In the genomic region with DNA sequence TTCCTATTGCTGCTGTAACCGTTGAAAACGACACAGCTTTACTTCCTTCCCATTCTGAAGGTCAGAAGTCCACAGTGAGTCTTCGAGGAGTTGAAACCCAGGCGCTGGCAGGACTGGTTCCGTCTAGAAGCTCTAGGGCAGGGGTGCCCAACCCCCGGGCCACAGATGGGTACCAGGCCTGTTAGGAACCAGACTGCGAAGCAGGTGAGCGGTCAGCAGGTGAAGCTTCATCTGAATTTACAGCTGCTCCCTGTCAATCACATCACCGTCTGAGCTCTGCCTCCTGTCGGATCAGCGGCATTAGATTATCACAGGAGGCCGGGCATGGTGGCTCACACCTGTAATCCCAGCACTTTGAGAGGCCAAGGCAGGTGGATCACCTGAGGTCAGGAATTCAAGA, we compare ENCODE assay signal across 30 cellular contexts.
"Had no signal": no experiment of that assay in that cellular context is flagged by ENCODE, and none has a peak within 500 bp of the region (broad histone marks: within the 10 kb centered on the region; RNA-seq: fewer than 3 reads in every experiment).

No MANE protein-coding gene starts in this region.

- H3K36me3 Mint-ChIP-seq: activated naive CD4-positive, alpha-beta T cell treated with anti-CD3 and anti-CD28 coated beads, Interleukin-2, amount 10 ng/mL, durations not matched to agents 7 days and 5 days; activated naive CD8-positive, alpha-beta T cell; brain; WTC11 had no signal

- H3K9me3 Mint-ChIP-seq: activated naive CD4-positive, alpha-beta T cell treated with anti-CD3 and anti-CD28 coated beads, Interleukin-2, amount 10 ng/mL, durations not matched to agents 7 days and 5 days had no signal

- ATAC-seq: activated CD4-positive, alpha-beta T cell treated with anti-CD3 and anti-CD28 coated beads for 36 hours; activated CD4-positive, CD25-positive, alpha-beta regulatory T cell treated with anti-CD3 and anti-CD28 coated beads, Interleukin-2, amount 50 U/mL, for 24 hours; activated CD8-positive, alpha-beta T cell treated with anti-CD3 and anti-CD28 coated beads, Interleukin-2, amount 10 ng/mL, durations not matched to agents 7 days and 5 days; activated naive CD8-positive, alpha-beta T cell treated with anti-CD3 and anti-CD28 coated beads, Interleukin-2, amount 50 U/mL, for 24 hours; WTC11 had no signal

- H3K4me1 Mint-ChIP-seq: activated CD4-positive, alpha-beta T cell treated with anti-CD3 and anti-CD28 coated beads for 36 hours; activated naive CD4-positive, alpha-beta T cell treated with anti-CD3 and anti-CD28 coated beads, Interleukin-2, amount 10 ng/mL, durations not matched to agents 7 days and 5 days; activated naive CD8-positive, alpha-beta T cell treated with anti-CD3 and anti-CD28 coated beads, Interleukin-2, amount 50 U/mL, for 24 hours; brain; WTC11 had no signal

- H3K27ac Mint-ChIP-seq: activated CD4-positive, alpha-beta T cell treated with anti-CD3 and anti-CD28 coated beads for 36 hours; activated CD4-positive, alpha-beta T cell treated with anti-CD3 and anti-CD28 coated beads, Interleukin-2, amount 10 ng/mL, durations not matched to agents 7 days and 5 days; activated CD8-positive, alpha-beta T cell treated with anti-CD3 and anti-CD28 coated beads, Interleukin-2, amount 10 ng/mL, durations not matched to agents 7 days and 5 days; activated naive CD4-positive, alpha-beta T cell treated with anti-CD3 and anti-CD28 coated beads, Interleukin-2, amount 10 ng/mL, durations not matched to agents 7 days and 5 days; activated naive CD8-positive, alpha-beta T cell; activated naive CD8-positive, alpha-beta T cell treated with anti-CD3 and anti-CD28 coated beads, Interleukin-2, amount 50 U/mL, for 24 hours; activated T-cell treated with anti-CD3 and anti-CD28 coated beads, Interleukin-2, amount 50 U/mL, for 24 hours; activated T-helper 2 cell treated with anti-CD3 and anti-CD28 coated beads, Interferon-gamma antibody, Interleukin-2, Interleukin-4, amounts not matched to agents 10 μg/mL and 5 μg/mL and 100 μg/mL, durations not matched to agents 14 hours and 24 hours and 36 hours; brain; WTC11 had no signal

- DNase-seq: activated CD4-positive, alpha-beta T cell treated with anti-CD3 and anti-CD28 coated beads for 36 hours; activated CD4-positive, alpha-beta T cell treated with anti-CD3 and anti-CD28 coated beads, Interleukin-2, amount 10 ng/mL, durations not matched to agents 7 days and 5 days; activated CD4-positive, alpha-beta T cell treated with anti-CD3 and anti-CD28 coated beads, Interleukin-2, amount 50 U/mL, for 48 hours; activated CD8-positive, alpha-beta T cell treated with anti-CD3 and anti-CD28 coated beads, Interleukin-2, amount 10 ng/mL, durations not matched to agents 7 days and 5 days; activated naive CD4-positive, alpha-beta T cell treated with anti-CD3 and anti-CD28 coated beads, Interleukin-2, amount 10 ng/mL, durations not matched to agents 7 days and 5 days; activated naive CD8-positive, alpha-beta T cell treated with anti-CD3 and anti-CD28 coated beads, Interleukin-2, amount 50 U/mL, for 24 hours; activated T-cell treated with anti-CD3 and anti-CD28 coated beads, Interleukin-2, amount 50 U/mL, for 24 hours; anterior cingulate cortex; caudate nucleus; cerebellar nuclear complex; NCI-H1092 treated with DMSO at 0.1 percent for 48 hours; NCI-H1417; NCI-H146; NCI-H187; NCI-H2029 treated with DMSO at 0.1 percent for 48 hours; NCI-H2107; NCI-H2171; NCI-H510A; NCI-H526; NCI-H748 treated with DMSO at 0.1 percent for 48 hours; NK-92 treated with Interleukin-12 subunit alpha and Interleukin-12 subunit beta, amount 100 ng/mL, for 24 hours; OCI-M1; Right ventricle myocardium superior; SJCRH30; T1000 had no signal

- H3K27me3 Mint-ChIP-seq: activated CD4-positive, alpha-beta T cell treated with anti-CD3 and anti-CD28 coated beads, Interleukin-2, amount 10 ng/mL, durations not matched to agents 7 days and 5 days; brain had no signal

- H3K4me3 Mint-ChIP-seq: activated CD4-positive, alpha-beta T cell treated with anti-CD3 and anti-CD28 coated beads for 36 hours; activated CD4-positive, alpha-beta T cell treated with anti-CD3 and anti-CD28 coated beads, Interleukin-2, amount 10 ng/mL, durations not matched to agents 7 days and 5 days; activated CD8-positive, alpha-beta T cell treated with anti-CD3 and anti-CD28 coated beads, Interleukin-2, amount 10 ng/mL, durations not matched to agents 7 days and 5 days; activated naive CD4-positive, alpha-beta T cell treated with anti-CD3 and anti-CD28 coated beads, Interleukin-2, amount 10 ng/mL, durations not matched to agents 7 days and 5 days; activated naive CD8-positive, alpha-beta T cell; activated naive CD8-positive, alpha-beta T cell treated with anti-CD3 and anti-CD28 coated beads, Interleukin-2, amount 50 U/mL, for 24 hours; activated T-cell treated with anti-CD3 and anti-CD28 coated beads, Interleukin-2, amount 50 U/mL, for 24 hours; brain; WTC11 had no signal
